ENCODE assay signal across 1 cellular context in the genomic region with DNA sequence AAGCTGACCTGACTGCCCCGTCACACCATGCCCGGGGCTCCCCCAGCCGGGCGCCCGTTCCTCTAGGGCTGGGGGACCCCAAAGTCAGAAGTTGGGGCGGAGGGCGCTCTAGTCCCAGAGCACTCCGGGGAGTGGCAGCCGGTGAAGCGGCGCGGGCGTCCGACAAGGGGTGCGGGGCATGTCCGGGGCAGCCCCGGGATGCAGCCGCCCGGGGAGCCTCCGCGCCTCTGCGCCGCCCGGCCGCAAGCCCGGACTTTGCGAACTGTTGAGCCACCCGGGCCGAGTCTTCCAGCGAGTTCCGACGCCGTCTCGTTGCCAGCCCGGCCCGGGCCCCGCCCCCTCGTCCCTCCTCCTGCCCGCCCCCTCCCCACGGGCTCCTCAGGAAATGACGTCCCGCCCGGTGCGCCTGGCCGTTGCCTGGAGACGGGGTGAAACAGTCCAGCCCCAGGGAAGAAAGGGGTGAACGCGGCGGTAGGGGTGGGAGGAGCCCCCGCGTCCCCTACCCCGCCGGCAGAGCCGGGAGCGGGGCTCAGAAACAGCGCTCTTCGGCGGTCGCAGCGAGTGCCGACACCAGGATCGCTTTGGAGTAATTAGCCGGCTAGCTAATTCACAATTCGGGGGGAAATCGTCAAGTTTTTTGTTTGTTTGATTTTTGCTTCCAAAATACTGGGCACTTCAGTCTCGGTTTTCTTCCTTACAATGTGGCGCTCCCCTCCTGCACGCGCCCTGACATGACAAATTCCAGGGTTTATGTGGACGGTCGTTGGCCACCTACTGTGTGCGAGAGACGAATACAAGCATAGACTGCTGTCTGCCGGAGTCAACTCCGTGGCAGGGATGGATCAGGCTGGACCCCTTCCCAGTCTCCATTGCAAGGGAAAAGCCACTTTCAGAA.
TF ChIP-seq lines count a peak whose summit lies in the region.

Gene WHRN (minus strand): TSS at position 287 of the 895 bp plus-strand sequence. CDS start 672 bp downstream, outside the sequence.

TF ChIP-seq in IMR-90, 13 proteins besides CTCF, POLR2A, EP300 and RAD21 (continued from another document):
- TF ChIP-seq, protein P1, sequence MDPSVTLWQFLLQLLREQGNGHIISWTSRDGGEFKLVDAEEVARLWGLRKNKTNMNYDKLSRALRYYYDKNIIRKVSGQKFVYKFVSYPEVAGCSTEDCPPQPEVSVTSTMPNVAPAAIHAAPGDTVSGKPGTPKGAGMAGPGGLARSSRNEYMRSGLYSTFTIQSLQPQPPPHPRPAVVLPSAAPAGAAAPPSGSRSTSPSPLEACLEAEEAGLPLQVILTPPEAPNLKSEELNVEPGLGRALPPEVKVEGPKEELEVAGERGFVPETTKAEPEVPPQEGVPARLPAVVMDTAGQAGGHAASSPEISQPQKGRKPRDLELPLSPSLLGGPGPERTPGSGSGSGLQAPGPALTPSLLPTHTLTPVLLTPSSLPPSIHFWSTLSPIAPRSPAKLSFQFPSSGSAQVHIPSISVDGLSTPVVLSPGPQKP (IDR thresholded peaks at IDR 0.05; ENCODE audit: borderline replicate concordance, low read depth, low read length): no peak
- TF ChIP-seq SMC3 (IDR thresholded peaks at IDR 0.05; ENCODE audit: low read depth, low read length): peak; percentile 9; the same call in 1 of the 2 replicates
- no peak for TF ChIP-seq NFE2L2 (IDR thresholded peaks at IDR 0.05; ENCODE audit: low read depth, low read length)
